In the genomic region with DNA sequence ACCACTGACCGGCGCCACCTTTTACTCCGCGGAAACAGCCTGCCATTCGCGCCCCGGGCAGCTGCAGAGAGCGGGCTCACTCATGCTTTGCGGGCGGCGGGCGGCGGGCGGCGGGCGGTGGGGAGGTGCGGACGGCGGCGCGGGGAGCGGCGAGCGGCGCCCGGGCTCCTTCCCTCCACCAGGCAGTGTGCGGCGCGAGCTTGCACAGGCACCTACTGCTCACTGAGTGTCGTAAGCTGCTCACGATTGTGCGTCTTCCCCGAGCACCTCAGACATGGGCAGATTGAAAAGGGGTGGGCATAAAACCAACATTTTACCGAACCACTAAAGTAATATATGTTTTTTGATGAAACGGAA, we compare ENCODE assay signal across 13 cellular contexts. TPM values are rescaled to one million over a fixed set of nuclear protein-coding genes. Genes with fewer than 3 reads are reported as not detected.
DNase-seq lines count a peak whose midpoint lies in the region; ATAC-seq and TF ChIP-seq lines count a peak whose summit lies in the region.
"Had no signal": no experiment of that assay in that cellular context is flagged by ENCODE, and none has a peak within 500 bp of the region (broad histone marks: within the 10 kb centered on the region; RNA-seq: fewer than 3 reads in every experiment).

A gene with protein sequence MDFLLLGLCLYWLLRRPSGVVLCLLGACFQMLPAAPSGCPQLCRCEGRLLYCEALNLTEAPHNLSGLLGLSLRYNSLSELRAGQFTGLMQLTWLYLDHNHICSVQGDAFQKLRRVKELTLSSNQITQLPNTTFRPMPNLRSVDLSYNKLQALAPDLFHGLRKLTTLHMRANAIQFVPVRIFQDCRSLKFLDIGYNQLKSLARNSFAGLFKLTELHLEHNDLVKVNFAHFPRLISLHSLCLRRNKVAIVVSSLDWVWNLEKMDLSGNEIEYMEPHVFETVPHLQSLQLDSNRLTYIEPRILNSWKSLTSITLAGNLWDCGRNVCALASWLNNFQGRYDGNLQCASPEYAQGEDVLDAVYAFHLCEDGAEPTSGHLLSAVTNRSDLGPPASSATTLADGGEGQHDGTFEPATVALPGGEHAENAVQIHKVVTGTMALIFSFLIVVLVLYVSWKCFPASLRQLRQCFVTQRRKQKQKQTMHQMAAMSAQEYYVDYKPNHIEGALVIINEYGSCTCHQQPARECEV (minus strand): TSS at position 231 of the 357 bp plus-strand sequence. CDS start 933 bp downstream, outside the sequence.

- intact Hi-C loops in breast epithelium (cut with DNase I; ENCODE audit: low total_unique reads), result no loop called here
- intact Hi-C loops in MCF 10A (cut with micrococcal nuclease), result no loop called here
- intact Hi-C loops in Calu3 (cut with micrococcal nuclease; ENCODE audit: unreplicated experiment), result no loop called here

- H3K79me1 ChIP-seq in mesenchymal stem cell (replicated peaks; ENCODE audit: low read length, poor library complexity, severe bottlenecking), result no peaks in the 10 kb centered on the region

- H3K4me2 ChIP-seq in mesenchymal stem cell (ENCODE audit: low read length, poor library complexity, severe bottlenecking), result peak within 1 kb of the TSS; percentile 63

- H3K4me3 ChIP-seq in breast epithelium (peak within 1 kb of the TSS; percentile 16 to 63 (median 42)), mesenchymal stem cell (ENCODE audit: insufficient read depth in 1 of 2, low read depth in 1 of 2, low read length in 2 of 2) (peak within 1 kb of the TSS in 1 of 2 experiments; percentile 82), urinary bladder (ENCODE audit: low read depth, low read length) (peak within 1 kb of the TSS; percentile 30)
- H3K4me3 ChIP-seq: ovary had no signal

- no peaks in the 10 kb centered on the region for H3K4me1 Mint-ChIP-seq in MCF 10A (ENCODE audit: insufficient read depth, unreplicated experiment)
- H3K4me1 Mint-ChIP-seq in Calu3 (ENCODE audit: low read depth, unreplicated experiment), result no peaks in the 10 kb centered on the region

- H3K36me3 ChIP-seq in breast epithelium, result no peaks in the 10 kb centered on the region
- no peaks in the 10 kb centered on the region for H3K36me3 ChIP-seq in mesenchymal stem cell (ENCODE audit: control insufficient read depth in 1 of 2, insufficient read depth in 2 of 2, low read depth in 1 of 2, low read length in 2 of 2)
- H3K36me3 ChIP-seq in urinary bladder (ENCODE audit: insufficient read depth), result no peaks in the 10 kb centered on the region
- H3K36me3 ChIP-seq: ovary had no signal

- H3K27me3 Mint-ChIP-seq in MCF 10A (ENCODE audit: insufficient read depth, unreplicated experiment), result peaks cover 11% of the 10 kb centered on the region
- no peaks in the 10 kb centered on the region for H3K27me3 Mint-ChIP-seq in Calu3 (ENCODE audit: unreplicated experiment)

- H3K9me3 Mint-ChIP-seq in MCF 10A (ENCODE audit: unreplicated experiment) (no peaks in the 10 kb centered on the region), Calu3 (ENCODE audit: low read depth, unreplicated experiment) (peaks cover 11% of the 10 kb centered on the region)

- no peak within 1 kb of the TSS for H3K27ac ChIP-seq in breast epithelium
- no peak within 1 kb of the TSS for H3K27ac ChIP-seq in mesenchymal stem cell (ENCODE audit: low read length, poor library complexity, severe bottlenecking)
- no peak within 1 kb of the TSS for H3K27ac ChIP-seq in urinary bladder (ENCODE audit: low read depth)
- H3K27ac ChIP-seq: ovary had no signal

- H3K18ac ChIP-seq in mesenchymal stem cell (ENCODE audit: low read depth in 1 of 2, low read length in 2 of 2), result no peak within 1 kb of the TSS

- H3K4me3 Mint-ChIP-seq in MCF 10A (ENCODE audit: unreplicated experiment) (no peak within 1 kb of the TSS), Calu3 (ENCODE audit: low read depth, unreplicated experiment) (no peak within 1 kb of the TSS)

- no peak within 1 kb of the TSS for H2AK5ac ChIP-seq in mesenchymal stem cell (ENCODE audit: low read length, severe bottlenecking)

- H4K91ac ChIP-seq in mesenchymal stem cell (ENCODE audit: low read length), result no peak within 1 kb of the TSS

- peak within 1 kb of the TSS; percentile 12 for H3K9ac ChIP-seq in mesenchymal stem cell (ENCODE audit: low read length)

- no peak for TF ChIP-seq POLR2A in breast epithelium (IDR thresholded peaks at IDR 0.05)

- no peak within 1 kb of the TSS for H4K8ac ChIP-seq in mesenchymal stem cell (ENCODE audit: low read length)

- H3K14ac ChIP-seq in mesenchymal stem cell (ENCODE audit: low read length in 2 of 2), result no peak within 1 kb of the TSS

- no peak within 1 kb of the TSS for H2BK120ac ChIP-seq in mesenchymal stem cell (ENCODE audit: low read depth, low read length)

- peak within 1 kb of the TSS; percentile 95 for H2AFZ ChIP-seq in mesenchymal stem cell (ENCODE audit: low read depth, low read length)

- H3K9me3 ChIP-seq in breast epithelium (no peaks in the 10 kb centered on the region), mesenchymal stem cell (ENCODE audit: control insufficient read depth, low read length) (no peaks in the 10 kb centered on the region)
- H3K9me3 ChIP-seq: ovary had no signal

- CTCF ChIA-PET in MCF 10A (lab: Yijun Ruan, JAX) (interaction anchor here (0.6 kb wide), 2 partner anchors 58 to 84 kb away, joined by 3 read pairs; no protein-coding TSS in a partner anchor), Calu3 (lab: Charles Lee) (no interaction called here)

- DNase-seq in breast epithelium (ENCODE audit: low spot score in 2 of 2) (no peak), MCF 10A (ENCODE audit: unreplicated experiment) (no peak), ecto neural progenitor cell (ENCODE audit: low spot score) (peak; percentile 66), mesenchymal stem cell (no peak), SIG-M5 treated with dmso at 0.1 percent for 504 hours (lab: John Stamatoyannopoulos, UW; ENCODE audit: unreplicated experiment) (no peak), Calu3 (no peak)
- DNase-seq: effector CD4-positive, alpha-beta T cell; NCI-H510A; ovary had no signal

- H3K4me1 ChIP-seq in breast epithelium (no peaks in the 10 kb centered on the region), mesenchymal stem cell (ENCODE audit: control insufficient read depth, insufficient read depth, low read depth, low read length) (peaks cover 5% of the 10 kb centered on the region), urinary bladder (ENCODE audit: insufficient read depth) (no peaks in the 10 kb centered on the region)

- BruUV-seq in MCF 10A (replicated peaks; lab: Mats Ljungman, UMichigan) (no TSS peak), Calu3 (replicated peaks; lab: Mats Ljungman, UMichigan) (no TSS peak)

- H2BK12ac ChIP-seq in mesenchymal stem cell (ENCODE audit: low read length in 2 of 2), result no peak within 1 kb of the TSS

- H3K23ac ChIP-seq in mesenchymal stem cell (ENCODE audit: low read length in 2 of 2), result peak within 1 kb of the TSS in 1 of 2 experiments; percentile 43

- POLR2A ChIA-PET in MCF 10A (lab: Yijun Ruan, JAX), result no interaction called here

- WGBS in mesenchymal stem cell, result 0% methylated on average over 8 of the region's 35 CpGs
- WGBS in urinary bladder, result 1% methylated on average over 35 of the region's 35 CpGs

- no peak within 1 kb of the TSS for H3K27ac Mint-ChIP-seq in MCF 10A (ENCODE audit: low read depth, unreplicated experiment)
- no peak within 1 kb of the TSS for H3K27ac Mint-ChIP-seq in Calu3 (ENCODE audit: unreplicated experiment)

- H3K4ac ChIP-seq in mesenchymal stem cell (ENCODE audit: low read depth in 1 of 2, low read length in 2 of 2), result no peak within 1 kb of the TSS

- no peak within 1 kb of the TSS for H2BK5ac ChIP-seq in mesenchymal stem cell (ENCODE audit: low read depth, low read length, poor library complexity, severe bottlenecking)

- no peak for TF ChIP-seq CTCF in breast epithelium (IDR thresholded peaks at IDR 0.05)
- TF ChIP-seq CTCF in MCF 10A (IDR thresholded peaks at IDR 0.05; ENCODE audit: unreplicated experiment), result no peak
- TF ChIP-seq CTCF in Calu3 (IDR thresholded peaks at IDR 0.05; ENCODE audit: unreplicated experiment), result no peak

- H3K36me3 Mint-ChIP-seq in MCF 10A (ENCODE audit: insufficient read depth, unreplicated experiment), result no peaks in the 10 kb centered on the region
- no peaks in the 10 kb centered on the region for H3K36me3 Mint-ChIP-seq in Calu3 (ENCODE audit: insufficient read depth, unreplicated experiment)

- H2BK15ac ChIP-seq in mesenchymal stem cell (ENCODE audit: low read depth, poor library complexity, severe bottlenecking), result no peak within 1 kb of the TSS

- H3K27me3 ChIP-seq in breast epithelium (peaks cover 0 to 39% of the 10 kb centered on the region in 2 donors), mesenchymal stem cell (ENCODE audit: control insufficient read depth in 1 of 2, insufficient read depth in 1 of 2, low read length in 2 of 2) (peaks cover 39 to 58% of the 10 kb centered on the region in 2 experiments)
- H3K27me3 ChIP-seq: ovary had no signal

- no peak for ATAC-seq in HG02852 (IDR thresholded peaks at IDR 0.05; ENCODE audit: unreplicated experiment)

RNA-seq across cellular contexts. Expression of the gene that starts here (rescaled TPM):
- total RNA-seq in breast epithelium (under 1 TPM in 1 of 3 donors, not detected in 2; 0.15 TPM), MCF 10A (2022) (not detected in 2 replicates), urinary bladder (0.63 TPM), Calu3 (2022) (not detected in 2 replicates)
- 0.32 TPM for polyA plus RNA-seq in mesenchymal stem cell (2013, experiment 1 of 2)
- 0.38 TPM for polyA plus RNA-seq in mesenchymal stem cell (2013, experiment 2 of 2)
- 1.1 TPM for polyA plus RNA-seq in urinary bladder
- total RNA-seq: activated CD8-positive, alpha-beta memory T cell treated with anti-CD3 and anti-CD28 coated beads for 36 hours had no signal
- polyA plus RNA-seq: BJ had no signal
